24 cellular contexts compared by ENCODE assay signal in genomic region chr6:54029187-54029586, GRCh38.
A peak's percentile ranks its signal among the peaks of the same experiment; 100 is the strongest.
DNase-seq lines count a peak whose midpoint lies in the region; ATAC-seq and TF ChIP-seq lines count a peak whose summit lies in the region.
"Had no signal": no experiment of that assay in that cellular context is flagged by ENCODE, and none has a peak within 500 bp of the region (broad histone marks: within the 10 kb centered on the region; RNA-seq: fewer than 3 reads in every experiment).

No MANE protein-coding gene starts in this region.

- H3K4me1 ChIP-seq in left ventricle myocardium inferior = peaks cover 81% of the 10 kb centered on the region
- peaks cover 68% of the 10 kb centered on the region for H3K4me1 ChIP-seq in psoas muscle
- H3K4me1 ChIP-seq: A549; BLaER1 treated with 17β-estradiol and CSF1 and Interleukin-3, amounts not matched to agents 10 nM and 100 nM; Caco-2 had no signal

- no peaks in the 10 kb centered on the region for H3K36me3 Mint-ChIP-seq in activated T-helper 1 cell treated with anti-CD3 and anti-CD28 coated beads, Interleukin-12 subunit alpha, Interleukin-12 subunit beta, Interleukin-2, Interleukin-4 antibody, amounts not matched to agents 30 ng/mL and 10 ng/mL and 1 ng/mL, durations not matched to agents 14 hours and 24 hours and 36 hours (ENCODE audit: low read depth)
- no peaks in the 10 kb centered on the region for H3K36me3 Mint-ChIP-seq in stimulated activated memory B cell treated with anti-CD40 and anti-IgM and Interleukin-4, amounts not matched to agents 10 μg/mL and 1 μg/mL and 100 μg/mL, for 72 hours
- no peaks in the 10 kb centered on the region for H3K36me3 Mint-ChIP-seq in activated T-helper 2 cell treated with anti-CD3 and anti-CD28 coated beads, Interferon-gamma antibody, Interleukin-2, Interleukin-4, amounts not matched to agents 10 μg/mL and 5 μg/mL and 100 μg/mL, durations not matched to agents 14 hours and 24 hours and 36 hours (ENCODE audit: low read depth)
- H3K36me3 Mint-ChIP-seq: CD8-positive, alpha-beta T cell had no signal

- H3K27ac Mint-ChIP-seq in activated T-helper 1 cell treated with anti-CD3 and anti-CD28 coated beads, Interleukin-12 subunit alpha, Interleukin-12 subunit beta, Interleukin-2, Interleukin-4 antibody, amounts not matched to agents 30 ng/mL and 10 ng/mL and 1 ng/mL, durations not matched to agents 14 hours and 24 hours and 36 hours = peak overlapping the region; percentile 19
- H3K27ac Mint-ChIP-seq in stimulated activated memory B cell treated with anti-CD40 and anti-IgM and Interleukin-4, amounts not matched to agents 10 μg/mL and 1 μg/mL and 100 μg/mL, for 72 hours = no peak overlapping the region
- H3K27ac Mint-ChIP-seq in activated T-helper 2 cell treated with anti-CD3 and anti-CD28 coated beads, Interferon-gamma antibody, Interleukin-2, Interleukin-4, amounts not matched to agents 10 μg/mL and 5 μg/mL and 100 μg/mL, durations not matched to agents 14 hours and 24 hours and 36 hours = no peak overlapping the region
- H3K27ac Mint-ChIP-seq: B cell; CD4-positive, alpha-beta T cell; CD8-positive, alpha-beta T cell had no signal

- no peak overlapping the region for H3K4me3 ChIP-seq in left ventricle myocardium inferior
- no peak overlapping the region for H3K4me3 ChIP-seq in psoas muscle
- H3K4me3 ChIP-seq: A549; BLaER1 treated with 17β-estradiol and CSF1 and Interleukin-3, amounts not matched to agents 10 nM and 100 nM; GM12878 had no signal

- no peaks in the 10 kb centered on the region for H3K27me3 Mint-ChIP-seq in activated T-helper 1 cell treated with anti-CD3 and anti-CD28 coated beads, Interleukin-12 subunit alpha, Interleukin-12 subunit beta, Interleukin-2, Interleukin-4 antibody, amounts not matched to agents 30 ng/mL and 10 ng/mL and 1 ng/mL, durations not matched to agents 14 hours and 24 hours and 36 hours (ENCODE audit: insufficient read depth)
- H3K27me3 Mint-ChIP-seq in stimulated activated memory B cell treated with anti-CD40 and anti-IgM and Interleukin-4, amounts not matched to agents 10 μg/mL and 1 μg/mL and 100 μg/mL, for 72 hours = no peaks in the 10 kb centered on the region
- H3K27me3 Mint-ChIP-seq in activated T-helper 2 cell treated with anti-CD3 and anti-CD28 coated beads, Interferon-gamma antibody, Interleukin-2, Interleukin-4, amounts not matched to agents 10 μg/mL and 5 μg/mL and 100 μg/mL, durations not matched to agents 14 hours and 24 hours and 36 hours (ENCODE audit: low read depth) = no peaks in the 10 kb centered on the region
- H3K27me3 Mint-ChIP-seq: CD4-positive, alpha-beta T cell had no signal

- H3K4me1 Mint-ChIP-seq in activated T-helper 1 cell treated with anti-CD3 and anti-CD28 coated beads, Interleukin-12 subunit alpha, Interleukin-12 subunit beta, Interleukin-2, Interleukin-4 antibody, amounts not matched to agents 30 ng/mL and 10 ng/mL and 1 ng/mL, durations not matched to agents 14 hours and 24 hours and 36 hours (ENCODE audit: low read depth) = no peaks in the 10 kb centered on the region
- no peaks in the 10 kb centered on the region for H3K4me1 Mint-ChIP-seq in stimulated activated memory B cell treated with anti-CD40 and anti-IgM and Interleukin-4, amounts not matched to agents 10 μg/mL and 1 μg/mL and 100 μg/mL, for 72 hours
- no peaks in the 10 kb centered on the region for H3K4me1 Mint-ChIP-seq in activated T-helper 2 cell treated with anti-CD3 and anti-CD28 coated beads, Interferon-gamma antibody, Interleukin-2, Interleukin-4, amounts not matched to agents 10 μg/mL and 5 μg/mL and 100 μg/mL, durations not matched to agents 14 hours and 24 hours and 36 hours (ENCODE audit: low read depth)
- H3K4me1 Mint-ChIP-seq: B cell had no signal

- H3K9me3 ChIP-seq in left ventricle myocardium inferior (replicated peaks) (no peaks in the 10 kb centered on the region), psoas muscle (no peaks in the 10 kb centered on the region)
- H3K9me3 ChIP-seq: A549; BLaER1 treated with 17β-estradiol and CSF1 and Interleukin-3, amounts not matched to agents 10 nM and 100 nM; Caco-2 had no signal

- ATAC-seq in Right ventricle myocardium inferior (no peak), psoas muscle (peak in 2 of 4 donors; percentile 49 to 52)
- peak; percentile 31 for ATAC-seq in stimulated activated memory B cell treated with anti-CD40 and anti-IgM and Interleukin-4, amounts not matched to agents 10 μg/mL and 1 μg/mL and 100 μg/mL, for 72 hours
- ATAC-seq: A549; CD8-positive, alpha-beta T cell; GM12878 had no signal

- H3K36me3 ChIP-seq in left ventricle myocardium inferior = no peaks in the 10 kb centered on the region
- no peaks in the 10 kb centered on the region for H3K36me3 ChIP-seq in psoas muscle (ENCODE audit: insufficient read depth in 1 of 2, low read depth in 1 of 2)
- H3K36me3 ChIP-seq: BLaER1 treated with 17β-estradiol and CSF1 and Interleukin-3, amounts not matched to agents 10 nM and 100 nM had no signal

- H3K27ac ChIP-seq in left ventricle myocardium inferior (replicated peaks) (peak overlapping the region; percentile 83), psoas muscle (peak overlapping the region; percentile 46)
- H3K27ac ChIP-seq: 22Rv1; A549; BLaER1 treated with 17β-estradiol and CSF1 and Interleukin-3, amounts not matched to agents 10 nM and 100 nM; C4-2B had no signal

- DNase-seq in left ventricle myocardium inferior (no peak), Right ventricle myocardium inferior (ENCODE audit: missing footprints) (no peak), psoas muscle (no peak), NCI-H2081 (lab: John Stamatoyannopoulos, UW) (no peak)
- DNase-seq in activated T-helper 1 cell treated with anti-CD3 and anti-CD28 coated beads, Interleukin-12 subunit alpha, Interleukin-12 subunit beta, Interleukin-2, Interleukin-4 antibody, amounts not matched to agents 30 ng/mL and 10 ng/mL and 1 ng/mL, durations not matched to agents 14 hours and 24 hours and 36 hours (ENCODE audit: low spot score) = no peak
- no peak for DNase-seq in activated T-helper 2 cell treated with anti-CD3 and anti-CD28 coated beads, Interferon-gamma antibody, Interleukin-2, Interleukin-4, amounts not matched to agents 10 μg/mL and 5 μg/mL and 100 μg/mL, durations not matched to agents 14 hours and 24 hours and 36 hours (ENCODE audit: low spot score)
- DNase-seq: AML-193; Caco-2; CD4-positive, alpha-beta T cell; CD8-positive, alpha-beta T cell; DMS 273 treated with DMSO at 0.1 percent for 48 hours; DMS153; DMS53; DMS79; DND-41; EL; GDM1 had no signal

- WGBS in psoas muscle, 3 donors = 66 to 86% (median 82%) methylated on average over 3 of the region's 3 CpGs

- no peaks in the 10 kb centered on the region for H3K9me3 Mint-ChIP-seq in activated T-helper 1 cell treated with anti-CD3 and anti-CD28 coated beads, Interleukin-12 subunit alpha, Interleukin-12 subunit beta, Interleukin-2, Interleukin-4 antibody, amounts not matched to agents 30 ng/mL and 10 ng/mL and 1 ng/mL, durations not matched to agents 14 hours and 24 hours and 36 hours
- H3K9me3 Mint-ChIP-seq in stimulated activated memory B cell treated with anti-CD40 and anti-IgM and Interleukin-4, amounts not matched to agents 10 μg/mL and 1 μg/mL and 100 μg/mL, for 72 hours = no peaks in the 10 kb centered on the region
- no peaks in the 10 kb centered on the region for H3K9me3 Mint-ChIP-seq in activated T-helper 2 cell treated with anti-CD3 and anti-CD28 coated beads, Interferon-gamma antibody, Interleukin-2, Interleukin-4, amounts not matched to agents 10 μg/mL and 5 μg/mL and 100 μg/mL, durations not matched to agents 14 hours and 24 hours and 36 hours
- H3K9me3 Mint-ChIP-seq: CD4-positive, alpha-beta T cell; CD8-positive, alpha-beta T cell had no signal

- TF ChIP-seq CTCF in left ventricle myocardium inferior (IDR thresholded peaks at IDR 0.05; ENCODE audit: borderline replicate concordance) (no peak), psoas muscle (IDR thresholded peaks at IDR 0.05) (no peak)

- no peak overlapping the region for H3K4me3 Mint-ChIP-seq in activated T-helper 1 cell treated with anti-CD3 and anti-CD28 coated beads, Interleukin-12 subunit alpha, Interleukin-12 subunit beta, Interleukin-2, Interleukin-4 antibody, amounts not matched to agents 30 ng/mL and 10 ng/mL and 1 ng/mL, durations not matched to agents 14 hours and 24 hours and 36 hours
- H3K4me3 Mint-ChIP-seq in stimulated activated memory B cell treated with anti-CD40 and anti-IgM and Interleukin-4, amounts not matched to agents 10 μg/mL and 1 μg/mL and 100 μg/mL, for 72 hours = no peak overlapping the region
- no peak overlapping the region for H3K4me3 Mint-ChIP-seq in activated T-helper 2 cell treated with anti-CD3 and anti-CD28 coated beads, Interferon-gamma antibody, Interleukin-2, Interleukin-4, amounts not matched to agents 10 μg/mL and 5 μg/mL and 100 μg/mL, durations not matched to agents 14 hours and 24 hours and 36 hours (ENCODE audit: low read depth)
- H3K4me3 Mint-ChIP-seq: B cell; CD4-positive, alpha-beta T cell; CD8-positive, alpha-beta T cell had no signal

- intact Hi-C loops in left ventricle myocardium inferior (cut with micrococcal nuclease) = no loop called here
- intact Hi-C loops in Right ventricle myocardium inferior (cut with DNase I) = no loop called here
- intact Hi-C loops in activated T-helper 1 cell treated with anti-CD3 and anti-CD28 coated beads, Interleukin-12 subunit alpha, Interleukin-12 subunit beta, Interleukin-2, Interleukin-4 antibody, amounts not matched to agents 30 ng/mL and 10 ng/mL and 1 ng/mL, durations not matched to agents 14 hours and 24 hours and 36 hours (cut with micrococcal nuclease) = no loop called here
- intact Hi-C loops in psoas muscle (cut with DNase I) = no loop called here
- intact Hi-C loops in activated T-helper 2 cell treated with anti-CD3 and anti-CD28 coated beads, Interferon-gamma antibody, Interleukin-2, Interleukin-4, amounts not matched to agents 10 μg/mL and 5 μg/mL and 100 μg/mL, durations not matched to agents 14 hours and 24 hours and 36 hours (cut with micrococcal nuclease) = no loop called here

- no peaks in the 10 kb centered on the region for H3K27me3 ChIP-seq in left ventricle myocardium inferior (ENCODE audit: low read depth)
- no peaks in the 10 kb centered on the region for H3K27me3 ChIP-seq in psoas muscle (ENCODE audit: insufficient read depth in 3 of 3, low read length in 2 of 3)
- H3K27me3 ChIP-seq: BLaER1 treated with 17β-estradiol and CSF1 and Interleukin-3, amounts not matched to agents 10 nM and 100 nM had no signal
